14 cellular contexts compared by ENCODE assay signal in the genomic region with DNA sequence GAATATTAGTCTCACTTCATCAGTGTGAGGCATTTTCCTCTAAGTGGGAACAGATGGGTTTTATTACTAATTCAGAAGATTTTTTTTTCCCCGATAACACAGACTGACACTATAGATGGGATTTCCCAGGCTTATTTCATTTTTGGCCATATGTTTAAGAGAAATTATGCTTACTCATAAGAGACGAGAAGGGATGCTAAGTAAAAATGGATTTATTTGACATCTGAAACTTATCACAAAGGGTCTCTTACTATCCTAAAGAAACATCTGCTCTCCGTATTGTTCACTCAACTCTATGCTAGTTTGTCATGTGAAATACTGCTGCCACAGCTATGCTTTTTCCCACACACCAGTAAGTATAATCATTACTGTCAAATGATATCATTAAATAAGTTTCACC.
DNase-seq lines count a peak whose midpoint lies in the region; FAIRE-seq and TF ChIP-seq lines count a peak whose summit lies in the region.
"Had no signal": no experiment of that assay in that cellular context is flagged by ENCODE, and none has a peak within 500 bp of the region (broad histone marks: within the 10 kb centered on the region; RNA-seq: fewer than 3 reads in every experiment).

No MANE protein-coding gene starts in this region.

- H3K4me3 ChIP-seq in astrocyte (ENCODE audit: insufficient read depth, low read depth, low read length): no peak overlapping the region

- H3K9me3 ChIP-seq in astrocyte (ENCODE audit: insufficient read depth, low read depth, low read length): no peaks in the 10 kb centered on the region

- CTCF ChIA-PET in RWPE1 (lab: Yijun Ruan, JAX): no interaction called here

- H3K36me3 Mint-ChIP-seq in astrocyte (ENCODE audit: low read depth, unreplicated experiment): no peaks in the 10 kb centered on the region
- no peaks in the 10 kb centered on the region for H3K36me3 Mint-ChIP-seq in glutamatergic neuron (ENCODE audit: unreplicated experiment)

- no peaks in the 10 kb centered on the region for H3K27me3 ChIP-seq in astrocyte (ENCODE audit: insufficient read depth, low read length)

- no peak for TF ChIP-seq CTCF in astrocyte (IDR thresholded peaks at IDR 0.05; ENCODE audit: insufficient read depth, low read depth, low read length)
- TF ChIP-seq CTCF in glutamatergic neuron (IDR thresholded peaks at IDR 0.05; ENCODE audit: partially characterized antibody, unreplicated experiment): no peak
- TF ChIP-seq CTCF in RWPE1 (conservative IDR thresholded peaks at IDR 0.05; ENCODE audit: low read depth): no peak

- H3K79me2 ChIP-seq in astrocyte (ENCODE audit: insufficient read depth, low read length): no peaks in the 10 kb centered on the region

- H3K27me3 Mint-ChIP-seq in astrocyte (ENCODE audit: low read depth, unreplicated experiment) (no peaks in the 10 kb centered on the region), glutamatergic neuron (ENCODE audit: unreplicated experiment) (no peaks in the 10 kb centered on the region)

- H3K27ac Mint-ChIP-seq in astrocyte (ENCODE audit: unreplicated experiment) (no peak overlapping the region), glutamatergic neuron (ENCODE audit: unreplicated experiment) (peak overlapping the region; percentile 77)

- no peak for FAIRE-seq in astrocyte (lab: Jason Lieb, UNC)

- no peak overlapping the region for H3K27ac ChIP-seq in astrocyte (ENCODE audit: low read depth, low read length)
- no peak overlapping the region for H3K27ac ChIP-seq in RWPE1
- H3K27ac ChIP-seq: C4-2B had no signal

- H3K4me2 ChIP-seq in astrocyte (ENCODE audit: low read length): no peak overlapping the region

- H3K4me1 ChIP-seq in astrocyte (ENCODE audit: insufficient read depth, low read length): no peaks in the 10 kb centered on the region

- DNase-seq in DMS 273 (lab: John Stamatoyannopoulos, UW; ENCODE audit: unreplicated experiment): peak; percentile 41
- peak; percentile 56 to 97 for DNase-seq in NCI-H524 (lab: John Stamatoyannopoulos, UW)
- DNase-seq in astrocyte (ENCODE audit: low read depth): peak; percentile 21
- DNase-seq in glutamatergic neuron: no peak
- DNase-seq in NCI-H774 (lab: John Stamatoyannopoulos, UW): no peak
- no peak for DNase-seq in NAMALWA (ENCODE audit: low spot score)
- DNase-seq in RWPE1 (ENCODE audit: low spot score): no peak
- DNase-seq in activated CD4-positive, alpha-beta T cell treated with anti-CD3 and anti-CD28 coated beads, Interleukin-2, amount 50 U/mL, for 1 hour: no peak
- DNase-seq: COR-L47, KG1, NCI-H1092 treated with DMSO at 0.1 percent for 48 hours, NCI-H187, NCI-H526 treated with DMSO at 0.1 percent for 48 hours had no signal

- POLR2A ChIA-PET in RWPE1 (lab: Yijun Ruan, JAX; ENCODE audit: low non-redundant PET): no interaction called here

- no peak overlapping the region for H2AFZ ChIP-seq in astrocyte (ENCODE audit: low read depth, low read length)

- H3K4me1 Mint-ChIP-seq in astrocyte (ENCODE audit: low read depth, unreplicated experiment) (peaks cover 9% of the 10 kb centered on the region), glutamatergic neuron (ENCODE audit: low read depth, unreplicated experiment) (peaks cover 13% of the 10 kb centered on the region)

- H3K4me3 Mint-ChIP-seq in astrocyte (ENCODE audit: unreplicated experiment): no peak overlapping the region
- H3K4me3 Mint-ChIP-seq in glutamatergic neuron (ENCODE audit: unreplicated experiment): no peak overlapping the region

- H4K20me1 ChIP-seq in astrocyte (ENCODE audit: insufficient read depth, low read length): no peaks in the 10 kb centered on the region

- H3K9ac ChIP-seq in astrocyte (ENCODE audit: low read length): no peak overlapping the region

- no peaks in the 10 kb centered on the region for H3K36me3 ChIP-seq in astrocyte (ENCODE audit: insufficient read depth, low read length)

- H3K9me3 Mint-ChIP-seq in astrocyte (ENCODE audit: unreplicated experiment): no peaks in the 10 kb centered on the region
- no peaks in the 10 kb centered on the region for H3K9me3 Mint-ChIP-seq in glutamatergic neuron (ENCODE audit: unreplicated experiment)

Comparison
In these comparisons a context has a peak if more than half of its experiments do, and no peak if none do; other contexts are left out.
1. DNase-seq: peak in DMS 273 (single experiment), NCI-H524 (2 of 2) and astrocyte (single experiment); none in glutamatergic neuron (single experiment), NCI-H774 (single experiment), NAMALWA (single experiment), RWPE1 (single experiment) and activated CD4-positive, alpha-beta T cell treated with anti-CD3 and anti-CD28 coated beads, Interleukin-2, amount 50 U/mL, for 1 hour (single experiment).